Comparison of ENCODE assay signal across 16 cellular contexts in genomic region chr9:10250200-10250599, GRCh38.
"Had no signal": no experiment of that assay in that cellular context is flagged by ENCODE, and none has a peak within 500 bp of the region (broad histone marks: within the 10 kb centered on the region; RNA-seq: fewer than 3 reads in every experiment).

No MANE protein-coding gene starts in this region.

- H3K36me3 ChIP-seq: adrenal gland, lower lobe of right lung, neutrophil, pancreas, right lobe of liver, upper lobe of left lung, WERI-Rb-1 had no signal

- H3K27me3 ChIP-seq: adrenal gland, neutrophil, pancreas, right lobe of liver, testis, upper lobe of left lung had no signal

- H3K4me3 ChIP-seq: adrenal gland, lower lobe of right lung, pancreas, right lobe of liver, testis, upper lobe of left lung had no signal

- H3K4me1 ChIP-seq: lower lobe of right lung, pancreas, right lobe of liver, testis, upper lobe of left lung had no signal

- H3K9me3 ChIP-seq: adrenal gland, lower lobe of right lung, neutrophil, pancreas, right lobe of liver, testis, upper lobe of left lung had no signal

- ATAC-seq: activated T-cell treated with anti-CD3 and anti-CD28 coated beads, Interleukin-2, amount 50 U/mL, for 72 hours; left cardiac atrium; lower lobe of right lung; natural killer cell treated with Interleukin-12 subunit alpha and Interleukin-12 subunit beta and Interleukin-15 and Interleukin-18, amount 100 ng/mL, for 72 hours; pancreas; right lobe of liver; stimulated activated effector memory CD8-positive, alpha-beta T cell treated with anti-CD3 and anti-CD28 coated beads, Interleukin-12 subunit alpha, Interleukin-12 subunit beta, amount 100 ng/mL, for 72 hours had no signal

- DNase-seq: activated CD4-positive, alpha-beta T cell treated with anti-CD3 and anti-CD28 coated beads, Interleukin-2, amount 50 U/mL, for 4 hours; activated gamma-delta T cell; activated T-cell treated with anti-CD3 and anti-CD28 coated beads, Interleukin-2, amount 50 U/mL, for 72 hours; adrenal gland; foreskin fibroblast; left cardiac atrium; lower lobe of right lung; pancreas; right lobe of liver; stimulated activated CD4-positive, alpha-beta T cell treated with anti-CD3 and anti-CD28 coated beads, Interleukin-4, amount 100 ng/mL, for 24 hours; testis; upper lobe of left lung; WERI-Rb-1 had no signal

- H3K27ac ChIP-seq: adrenal gland, lower lobe of right lung, neutrophil, pancreas, right lobe of liver, testis, upper lobe of left lung, WERI-Rb-1 had no signal
